8 cellular contexts compared by ENCODE assay signal in genomic region chrX:118727686-118728339, GRCh38. TPM values are rescaled to one million over a fixed set of nuclear protein-coding genes. Genes with fewer than 3 reads are reported as not detected.
DNase-seq lines count a peak whose midpoint lies in the region; ATAC-seq and TF ChIP-seq lines count a peak whose summit lies in the region.

No MANE protein-coding gene starts in this region.

- no peaks in the 10 kb centered on the region for H3K36me3 ChIP-seq in Panc1 (ENCODE audit: control insufficient read depth, insufficient read depth, low read length)
- no peaks in the 10 kb centered on the region for H3K36me3 ChIP-seq in muscle layer of colon (ENCODE audit: insufficient read depth, low read length)

- peak overlapping the region; percentile 93 for H3K27ac ChIP-seq in Panc1 (ENCODE audit: low read length)
- H3K27ac ChIP-seq in muscle layer of colon (ENCODE audit: low read depth, low read length) = peak overlapping the region; percentile 87

- H3K27me3 Mint-ChIP-seq in endothelial cell (ENCODE audit: unreplicated experiment) = peaks cover 1% of the 10 kb centered on the region

- no peaks in the 10 kb centered on the region for H3K27me3 ChIP-seq in Panc1 (ENCODE audit: control insufficient read depth, insufficient read depth, low read length)
- no peaks in the 10 kb centered on the region for H3K27me3 ChIP-seq in muscle layer of colon (ENCODE audit: control insufficient read depth in 1 of 2, insufficient read depth in 2 of 2, low read length in 2 of 2)

- DNase-seq in AG20443 (ENCODE audit: low spot score) = peak; percentile 52
- no peak for DNase-seq in Panc1 (ENCODE audit: low read depth, low spot score)
- DNase-seq in endothelial cell (ENCODE audit: low spot score) = peak; percentile 15
- DNase-seq in NK-92 treated with Interleukin-12 subunit alpha and Interleukin-12 subunit beta, amount 100 ng/mL, for 24 hours (lab: John Stamatoyannopoulos, UW) = no peak
- no peak for DNase-seq in NCI-H2029 treated with DMSO at 0.1 percent for 48 hours (lab: John Stamatoyannopoulos, UW)

- POLR2A ChIA-PET in Panc1 (lab: Charles Lee) = no interaction called here

- no TSS peak for BruUV-seq in Panc1 (replicated peaks; lab: Mats Ljungman, UMichigan)

- H3K4me1 Mint-ChIP-seq in endothelial cell (ENCODE audit: unreplicated experiment) = peaks cover 11% of the 10 kb centered on the region

- TF ChIP-seq CTCF in Panc1 (IDR thresholded peaks at IDR 0.05) (no peak), endothelial cell (IDR thresholded peaks at IDR 0.05; ENCODE audit: unreplicated experiment) (no peak)

- H3K4me1 ChIP-seq in Panc1 (ENCODE audit: control insufficient read depth, insufficient read depth, low read length) (peaks cover 57% of the 10 kb centered on the region), muscle layer of colon (ENCODE audit: insufficient read depth, low read length) (peaks cover 30% of the 10 kb centered on the region)

- no peaks in the 10 kb centered on the region for H3K9me3 ChIP-seq in Panc1 (ENCODE audit: control insufficient read depth, insufficient read depth, low read depth, low read length)
- H3K9me3 ChIP-seq in muscle layer of colon (ENCODE audit: low read length) = no peaks in the 10 kb centered on the region

- H3K36me3 Mint-ChIP-seq in endothelial cell (ENCODE audit: low read depth, unreplicated experiment) = peaks cover 3% of the 10 kb centered on the region

- intact Hi-C loops in Panc1 (cut with micrococcal nuclease; ENCODE audit: unreplicated experiment) = loop anchor here (10.0 kb wide), 1 partner anchor 83 kb away; no protein-coding TSS in a partner anchor

- H3K27ac Mint-ChIP-seq in endothelial cell (ENCODE audit: unreplicated experiment) = no peak overlapping the region

- CTCF ChIA-PET in Panc1 (lab: Charles Lee) = interaction anchor here (0.6 kb wide), 1 partner anchor 67 kb away, joined by 4 read pairs; no protein-coding TSS in a partner anchor

- peak overlapping the region; percentile 80 for H3K4me3 Mint-ChIP-seq in endothelial cell (ENCODE audit: unreplicated experiment)

- H3K4me3 ChIP-seq in Panc1 (ENCODE audit: low read depth in 2 of 2, low read length in 2 of 2) (peak overlapping the region; percentile 55 to 90), muscle layer of colon (ENCODE audit: low read depth in 1 of 2, low read length in 2 of 2) (peak overlapping the region; percentile 43 to 68)

- peak; percentile 15 for ATAC-seq in GM19395 (IDR thresholded peaks at IDR 0.05; ENCODE audit: unreplicated experiment)
- ATAC-seq in Panc1 = peak; percentile 22
- no peak for ATAC-seq in activated CD4-positive, CD25-positive, alpha-beta regulatory T cell treated with anti-CD3 and anti-CD28 coated beads, Interleukin-2, amount 50 U/mL, for 24 hours

- in situ Hi-C loops in Panc1 (cut with HindIII; ENCODE audit: low pct_unique_long_range_greater_than_20kb, low sequenced_read_pairs) = no loop called here

- no peaks in the 10 kb centered on the region for H3K9me3 Mint-ChIP-seq in endothelial cell (ENCODE audit: unreplicated experiment)

- peak overlapping the region; percentile 11 for H3K9ac ChIP-seq in muscle layer of colon (ENCODE audit: low read length)

RNA-seq across cellular contexts. Expression of gene IL13RA1, which starts 0.4 kb away (rescaled TPM):
- total RNA-seq in Panc1 (2021; ENCODE audit: unreplicated experiment) (191 TPM), endothelial cell (ENCODE audit: unreplicated experiment) (41.8 TPM)
- polyA plus RNA-seq in Panc1 (2012; ENCODE audit: insufficient read length) = 101 TPM

Comparison
In these comparisons a context has a peak if more than half of its experiments do, and no peak if none do; other contexts are left out.
1. DNase-seq: peak in AG20443 (single experiment) and endothelial cell (single experiment); none in Panc1 (single experiment), NK-92 treated with Interleukin-12 subunit alpha and Interleukin-12 subunit beta, amount 100 ng/mL, for 24 hours (single experiment) and NCI-H2029 treated with DMSO at 0.1 percent for 48 hours (single experiment).
2. ATAC-seq: peak in GM19395 (single experiment) and Panc1 (single experiment); none in activated CD4-positive, CD25-positive, alpha-beta regulatory T cell treated with anti-CD3 and anti-CD28 coated beads, Interleukin-2, amount 50 U/mL, for 24 hours (0 of 2).